9 cellular contexts compared by ENCODE assay signal in genomic region chr17:30997270-30997669, GRCh38.
"Had no signal": no experiment of that assay in that cellular context is flagged by ENCODE, and none has a peak within 500 bp of the region (broad histone marks: within the 10 kb centered on the region; RNA-seq: fewer than 3 reads in every experiment).

No MANE protein-coding gene starts in this region.

- DNase-seq: GM23248, GOT3, H7, HFFc6, IMR-90, KBM-7 had no signal

- H3K9me3 ChIP-seq: HAP-1 had no signal

- H3K9ac ChIP-seq: GM23248 had no signal

- ATAC-seq: HCT116 had no signal

- H3K4me3 Mint-ChIP-seq: HFFc6 had no signal

- H3K4me3 ChIP-seq: GM23248, HAP-1 had no signal

- H3K9me3 Mint-ChIP-seq: HFFc6 had no signal

- H3K27ac Mint-ChIP-seq: HFFc6 had no signal

- H3K4me1 ChIP-seq: HAP-1 had no signal

- H3K27ac ChIP-seq: GM23248, HL-60 had no signal

- H2AFZ ChIP-seq: GM23248 had no signal
